Comparison of ENCODE assay signal across 35 cellular contexts in the genomic region with DNA sequence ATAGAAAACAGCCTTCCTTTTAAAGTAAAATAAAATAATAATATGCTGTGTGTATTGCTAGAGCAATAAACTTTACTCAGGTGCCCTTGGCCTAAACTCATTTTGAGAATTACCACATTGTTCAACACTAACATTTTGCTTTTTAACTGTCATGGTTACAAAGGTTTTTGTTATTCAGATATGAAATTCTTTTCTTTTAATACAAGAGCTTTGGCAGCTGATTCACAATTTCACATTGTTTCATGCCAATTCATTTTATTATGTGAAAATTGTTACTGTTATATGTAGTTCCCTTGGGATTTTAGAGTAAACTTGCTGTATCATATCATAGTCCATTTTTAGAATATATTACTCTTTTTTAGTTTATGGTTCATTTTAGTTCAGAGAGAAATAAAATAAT.
"Had no signal": no experiment of that assay in that cellular context is flagged by ENCODE, and none has a peak within 500 bp of the region (broad histone marks: within the 10 kb centered on the region; RNA-seq: fewer than 3 reads in every experiment).

No MANE protein-coding gene starts in this region.

- DNase-seq: activated B cell treated with CpG ODN at 0.5 μM for 24 hours; activated CD4-positive, alpha-beta memory T cell treated with anti-CD3 and anti-CD28 coated beads for 36 hours; activated CD4-positive, alpha-beta T cell treated with anti-CD3 and anti-CD28 coated beads for 4 hours; activated CD4-positive, alpha-beta T cell treated with anti-CD3 and anti-CD28 coated beads, Interleukin-2, amount 50 U/mL, for 1 hour; activated CD4-positive, CD25-positive, alpha-beta regulatory T cell treated with anti-CD3 and anti-CD28 coated beads, Interleukin-2, amount 50 U/mL, for 72 hours; activated CD8-positive, alpha-beta memory T cell treated with anti-CD3 and anti-CD28 coated beads, Interleukin-2, amount 50 U/mL, for 4 hours; activated gamma-delta T cell treated with Interleukin-2 at 50 U/mL for 16 hours; activated naive CD4-positive, alpha-beta T cell treated with anti-CD3 and anti-CD28 coated beads for 36 hours; activated T-cell treated with anti-CD3 and anti-CD28 coated beads for 4 hours; activated T-cell treated with anti-CD3 and anti-CD28 coated beads, Interleukin-2, amount 50 U/mL, for 4 hours; anterior cingulate cortex; brain microvascular endothelial cell; Kasumi-1; KG1; MG63; NCI-H1048; NCI-H1105 treated with DMSO at 0.1 percent for 48 hours; NCI-H1436; NCI-H1694; NCI-H1930; NCI-H2081 treated with DMSO at 0.1 percent for 48 hours; NCI-H226; NCI-H524 treated with DMSO at 0.1 percent for 48 hours; PC-3; Peyer's patch; RPMI8226; SHP77 treated with DMSO at 0.1 percent for 48 hours; SW 1271; T-helper 1 cell; T-helper 2 cell; T-helper 9 cell had no signal

- H3K4me1 ChIP-seq: Peyer's patch, SJSA1 had no signal

- H3K4me3 ChIP-seq: cardiac muscle cell, MG63, Peyer's patch, SJSA1 had no signal

- H3K36me3 ChIP-seq: brain microvascular endothelial cell, cardiac muscle cell, MG63, Peyer's patch, SJSA1 had no signal

- H3K27ac ChIP-seq: brain microvascular endothelial cell, cardiac muscle cell, Peyer's patch, SJSA1, VCaP had no signal

- ATAC-seq: activated naive CD4-positive, alpha-beta T cell treated with anti-CD3 and anti-CD28 coated beads, Interleukin-2, amount 50 U/mL, for 72 hours; activated T-cell treated with anti-CD3 and anti-CD28 coated beads, Interleukin-2, amount 50 U/mL, for 4 hours; PC-3 had no signal
